ENCODE assay signal across 1 cellular context in the genomic region with DNA sequence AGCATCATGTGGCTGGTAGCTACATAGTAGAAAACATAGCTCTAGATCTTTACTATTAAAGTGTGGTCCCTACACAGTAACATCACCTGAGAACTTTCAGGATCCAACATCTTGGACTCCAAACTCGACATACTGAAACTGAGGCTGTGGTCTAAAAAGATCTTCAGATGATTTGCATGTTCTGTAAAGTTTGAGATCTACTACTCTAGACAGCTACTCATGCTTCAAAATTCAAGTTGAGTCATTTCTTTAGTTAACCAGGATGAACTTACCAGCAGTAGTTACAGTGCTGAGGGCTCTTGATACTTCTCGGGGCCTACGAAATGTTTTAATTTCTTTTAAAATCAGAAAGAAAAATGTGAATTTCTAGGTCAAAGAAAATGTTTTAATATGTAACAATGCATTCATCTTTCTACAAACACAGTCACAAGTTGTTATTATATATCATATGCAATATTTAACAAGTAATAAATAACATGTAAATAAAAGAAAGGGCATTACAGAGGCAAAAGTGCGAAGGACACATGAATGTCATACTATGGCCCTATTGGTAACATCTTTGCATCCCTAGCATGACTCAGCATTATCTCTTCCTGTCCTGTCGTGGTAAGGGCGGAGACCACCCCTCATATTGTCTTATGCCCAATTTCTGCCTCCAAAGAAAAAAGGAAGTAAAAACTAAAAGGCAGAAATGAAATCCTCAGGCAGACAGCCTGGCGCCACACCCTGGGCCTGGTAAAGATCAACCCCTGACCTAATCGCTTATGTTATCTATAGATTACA.
TF ChIP-seq lines count a peak whose summit lies in the region.

No MANE protein-coding gene starts in this region.

TF ChIP-seq in GM23338, 12 proteins besides CTCF, POLR2A, EP300 and RAD21 (continued from another document):
- TF ChIP-seq ZNF462 (CRISPR knock-in tag; IDR thresholded peaks at IDR 0.05): no peak
- no peak for TF ChIP-seq CREB1 (CRISPR knock-in tag; IDR thresholded peaks at IDR 0.05; ENCODE audit: low read depth)
- TF ChIP-seq EZH2phosphoT487 (IDR thresholded peaks at IDR 0.05; ENCODE audit: unreplicated experiment): no peak
